In genomic region chr10:73493781-73494180, GRCh38 we compare ENCODE assay signal across 8 cellular contexts.
DNase-seq lines count a peak whose midpoint lies in the region; ATAC-seq, FAIRE-seq and TF ChIP-seq lines count a peak whose summit lies in the region.

No MANE protein-coding gene starts in this region.

- FAIRE-seq in RCC 7860 (lab: Jason Lieb, UNC), result peak; percentile 16

- peak overlapping the region; percentile 17 for H3K4me2 ChIP-seq in parathyroid adenoma (ENCODE audit: low read length)

- peak; percentile 91 for DNase-seq in ELR (ENCODE audit: low read depth)
- peak; percentile 66 for DNase-seq in RCC 7860 (ENCODE audit: low spot score)
- no peak for DNase-seq in activated effector memory CD4-positive, alpha-beta T cell treated with anti-CD3 and anti-CD28 coated beads, Interleukin-2, amount 50 U/mL, for 16 hours
- no peak for DNase-seq in NCI-H82 (lab: John Stamatoyannopoulos, UW)

- peak overlapping the region; percentile 38 for H3K4me3 ChIP-seq in endocrine pancreas (ENCODE audit: control insufficient read depth, insufficient read depth, low read length)
- no peak overlapping the region for H3K4me3 ChIP-seq in parathyroid adenoma (ENCODE audit: low read depth, low read length)

- H3K4me1 ChIP-seq in endocrine pancreas (ENCODE audit: control insufficient read depth, insufficient read depth, low read length) (peaks cover 30% of the 10 kb centered on the region), parathyroid adenoma (no peaks in the 10 kb centered on the region)

- H3K9me3 ChIP-seq in endocrine pancreas (ENCODE audit: control insufficient read depth, low read length), result no peaks in the 10 kb centered on the region
- no peaks in the 10 kb centered on the region for H3K9me3 ChIP-seq in parathyroid adenoma (ENCODE audit: control insufficient read depth, low read length)

- no peak for ATAC-seq in GM19324 (IDR thresholded peaks at IDR 0.05; ENCODE audit: low FRiP score, unreplicated experiment)
- ATAC-seq in GM21528 (IDR thresholded peaks at IDR 0.05; ENCODE audit: low FRiP score, unreplicated experiment), result no peak

- no peak for TF ChIP-seq CTCF in parathyroid adenoma (IDR thresholded peaks at IDR 0.05)

- no peak overlapping the region for H2AFZ ChIP-seq in parathyroid adenoma

- H3K27me3 ChIP-seq in endocrine pancreas (ENCODE audit: control insufficient read depth, insufficient read depth, low read length) (no peaks in the 10 kb centered on the region), parathyroid adenoma (ENCODE audit: control insufficient read depth, insufficient read depth, low read length) (no peaks in the 10 kb centered on the region)

- peaks cover 29% of the 10 kb centered on the region for H3K79me2 ChIP-seq in parathyroid adenoma

- H3K36me3 ChIP-seq in endocrine pancreas (ENCODE audit: control insufficient read depth, insufficient read depth, low read length), result peaks cover 3% of the 10 kb centered on the region
- no peaks in the 10 kb centered on the region for H3K36me3 ChIP-seq in parathyroid adenoma (ENCODE audit: control insufficient read depth, insufficient read depth, low read length)

- no peak overlapping the region for H3K27ac ChIP-seq in parathyroid adenoma

- H3K9ac ChIP-seq in endocrine pancreas (ENCODE audit: control insufficient read depth, insufficient read depth, low read length), result no peak overlapping the region
- H3K9ac ChIP-seq in parathyroid adenoma, result no peak overlapping the region

Comparison
In these comparisons a context has a peak if more than half of its experiments do, and no peak if none do; other contexts are left out.
1. DNase-seq: peak in ELR (single experiment) and RCC 7860 (single experiment); none in activated effector memory CD4-positive, alpha-beta T cell treated with anti-CD3 and anti-CD28 coated beads, Interleukin-2, amount 50 U/mL, for 16 hours (single experiment) and NCI-H82 (single experiment).